Comparison of ENCODE assay signal across 9 cellular contexts in genomic region chr7:100220833-100221718, GRCh38. TPM values are rescaled to one million over a fixed set of nuclear protein-coding genes. Genes with fewer than 3 reads are reported as not detected.
DNase-seq lines count a peak whose midpoint lies in the region; ATAC-seq and TF ChIP-seq lines count a peak whose summit lies in the region.
"Had no signal": no experiment of that assay in that cellular context is flagged by ENCODE, and none has a peak within 500 bp of the region (broad histone marks: within the 10 kb centered on the region; RNA-seq: fewer than 3 reads in every experiment).

No MANE protein-coding gene starts in this region.

- H3K9me3 Mint-ChIP-seq in activated T-cell treated with anti-CD3 and anti-CD28 coated beads, Interleukin-2, amount 50 U/mL, for 24 hours = no peaks in the 10 kb centered on the region

- peak; percentile 81 for DNase-seq in activated T-cell treated with anti-CD3 and anti-CD28 coated beads, Interleukin-2, amount 50 U/mL, for 24 hours
- peak; percentile 68 for DNase-seq in stimulated activated CD4-positive, alpha-beta T cell treated with anti-CD3 and anti-CD28 coated beads, Interleukin-12 subunit alpha, Interleukin-12 subunit beta, amount 100 ng/mL, for 4 hours
- DNase-seq in globus pallidus (ENCODE audit: low spot score) (no peak), PC-9 (no peak), NCI-H1048 (lab: John Stamatoyannopoulos, UW) (no peak), G401 (ENCODE audit: low spot score) (no peak)

- H3K4me3 Mint-ChIP-seq in activated T-cell treated with anti-CD3 and anti-CD28 coated beads, Interleukin-2, amount 50 U/mL, for 24 hours = peak overlapping the region; percentile 94

- intact Hi-C loops in PC-9 (cut with micrococcal nuclease; ENCODE audit: unreplicated experiment) = no loop called here

- no peaks in the 10 kb centered on the region for H4K20me1 ChIP-seq in PC-9 (ENCODE audit: insufficient read depth)

- no peaks in the 10 kb centered on the region for H3K27me3 ChIP-seq in PC-9 (ENCODE audit: insufficient read depth, low read depth)

- in situ Hi-C loops in G401 (cut with HindIII; ENCODE audit: low sequenced_read_pairs) = no loop called here

- H3K4me1 ChIP-seq in PC-9 (replicated peaks; ENCODE audit: insufficient read depth) = no peaks in the 10 kb centered on the region

- no peaks in the 10 kb centered on the region for H3K9me2 ChIP-seq in PC-9 (ENCODE audit: insufficient read depth)

- H3F3A ChIP-seq in PC-9 (ENCODE audit: insufficient read depth, low read depth) = no peaks in the 10 kb centered on the region

- ATAC-seq in HG03378 (IDR thresholded peaks at IDR 0.05; ENCODE audit: unreplicated experiment) = peak; percentile 39
- ATAC-seq: K562 had no signal

- peaks cover 67% of the 10 kb centered on the region for H3K36me3 Mint-ChIP-seq in activated T-cell treated with anti-CD3 and anti-CD28 coated beads, Interleukin-2, amount 50 U/mL, for 24 hours (ENCODE audit: low read depth)

- no peaks in the 10 kb centered on the region for H3K36me3 ChIP-seq in PC-9 (ENCODE audit: low read depth)

- peaks cover 60% of the 10 kb centered on the region for H3K4me1 Mint-ChIP-seq in activated T-cell treated with anti-CD3 and anti-CD28 coated beads, Interleukin-2, amount 50 U/mL, for 24 hours (ENCODE audit: low read depth)

- TF ChIP-seq POLR2A in GM19099 (IDR thresholded peaks at IDR 0.05; ENCODE audit: extremely low read depth, insufficient read length, low read depth) = peak; percentile 69

- no TSS peak for BruUV-seq in PC-9 (replicated peaks; lab: Mats Ljungman, UMichigan)

- no peak for TF ChIP-seq CTCF in PC-9 (conservative IDR thresholded peaks at IDR 0.05)

- no peak overlapping the region for H3K4me2 ChIP-seq in PC-9

- CTCF ChIA-PET in PC-9 (lab: Charles Lee) = interaction anchor here (0.6 kb wide), 1 partner anchor 72 kb away, joined by 4 read pairs; no protein-coding TSS in a partner anchor

- H3K79me2 ChIP-seq in PC-9 (ENCODE audit: low read depth) = no peaks in the 10 kb centered on the region

- H3K4me3 ChIP-seq in PC-9 = no peak overlapping the region
- H3K4me3 ChIP-seq: K562 had no signal

- POLR2A ChIA-PET in PC-9 (lab: Charles Lee; ENCODE audit: unreplicated experiment) = no interaction called here

- H2AFZ ChIP-seq in PC-9 = no peak overlapping the region

- H3K27me3 Mint-ChIP-seq in activated T-cell treated with anti-CD3 and anti-CD28 coated beads, Interleukin-2, amount 50 U/mL, for 24 hours = no peaks in the 10 kb centered on the region

- H3K9me3 ChIP-seq in PC-9 (ENCODE audit: insufficient read depth, low read depth) = no peaks in the 10 kb centered on the region

- peak overlapping the region; percentile 97 for H3K27ac Mint-ChIP-seq in activated T-cell treated with anti-CD3 and anti-CD28 coated beads, Interleukin-2, amount 50 U/mL, for 24 hours

- H3K27ac ChIP-seq in PC-9 = no peak overlapping the region

RNA-seq across cellular contexts. Expression of gene PVRIG, which starts 1.3 kb away (rescaled TPM):
- 0.95 and 1.1 TPM in 2 replicates for total RNA-seq in PC-9 (2021)
- total RNA-seq in G401 (2014; rRNA removed; shearing (Covaris generic)) = not detected in 2 replicates

RNA-seq across cellular contexts. Expression of gene STAG3, which starts 43.4 kb away (rescaled TPM):
- 0.83 and 1.4 TPM in 2 replicates for total RNA-seq in PC-9 (2021)
- total RNA-seq in G401 (2014; rRNA removed; shearing (Covaris generic)) = 0.68 and 3.3 TPM in 2 replicates

RNA-seq across cellular contexts. Expression of gene GPC2, which starts 43.9 kb away (rescaled TPM):
- total RNA-seq in PC-9 (2021) = 4.5 and 10.0 TPM in 2 replicates
- 8.8 and 9.0 TPM in 2 replicates for total RNA-seq in G401 (2014; rRNA removed; shearing (Covaris generic))

RNA-seq across cellular contexts. Expression of gene GAL3ST4, which starts 52.7 kb away (rescaled TPM):
- 1.4 and 2.7 TPM in 2 replicates for total RNA-seq in PC-9 (2021)
- 0.81 TPM in 1 of 2 replicates, not detected in the other for total RNA-seq in G401 (2014; rRNA removed; shearing (Covaris generic))

Comparison
In these comparisons a context has a peak if more than half of its experiments do, and no peak if none do; other contexts are left out.
1. DNase-seq: peak in activated T-cell treated with anti-CD3 and anti-CD28 coated beads, Interleukin-2, amount 50 U/mL, for 24 hours (single experiment) and stimulated activated CD4-positive, alpha-beta T cell treated with anti-CD3 and anti-CD28 coated beads, Interleukin-12 subunit alpha, Interleukin-12 subunit beta, amount 100 ng/mL, for 4 hours (single experiment); none in globus pallidus (single experiment), PC-9 (0 of 2), NCI-H1048 (single experiment) and G401 (single experiment).